15 cellular contexts compared by ENCODE assay signal in genomic region chr12:4223273-4223855, GRCh38.
"Had no signal": no experiment of that assay in that cellular context is flagged by ENCODE, and none has a peak within 500 bp of the region (broad histone marks: within the 10 kb centered on the region; RNA-seq: fewer than 3 reads in every experiment).

No MANE protein-coding gene starts in this region.

- H3K27ac ChIP-seq: thoracic aorta had no signal

- H3K4me3 ChIP-seq: thoracic aorta had no signal

- H3K4me3 Mint-ChIP-seq: brain; dendritic cell treated with granulocyte-macrophage colony-stimulating factor and Interleukin-4, amounts not matched to agents 40 ng/mL and 50 ng/mL, for 4 days; natural killer cell; stimulated activated naive CD8-positive, alpha-beta T cell treated with anti-CD3 and anti-CD28 coated beads, Interleukin-15, amount 100 ng/mL, for 72 hours; T-cell had no signal

- H3K36me3 Mint-ChIP-seq: brain, natural killer cell, T-cell had no signal

- H3K9me3 ChIP-seq: thoracic aorta had no signal

- H3K36me3 ChIP-seq: thoracic aorta had no signal

- H3K27ac Mint-ChIP-seq: activated naive CD4-positive, alpha-beta T cell treated with anti-CD3 and anti-CD28 coated beads, Interleukin-2, amount 50 U/mL, for 72 hours; activated T-helper 2 cell treated with anti-CD3 and anti-CD28 coated beads, Interferon-gamma antibody, Interleukin-2, Interleukin-4, amounts not matched to agents 10 μg/mL and 5 μg/mL and 100 μg/mL, durations not matched to agents 14 hours and 24 hours and 36 hours; brain; dendritic cell treated with granulocyte-macrophage colony-stimulating factor and Interleukin-4, amounts not matched to agents 40 ng/mL and 50 ng/mL, for 4 days; natural killer cell; stimulated activated naive CD8-positive, alpha-beta T cell treated with anti-CD3 and anti-CD28 coated beads, Interleukin-15, amount 100 ng/mL, for 72 hours; T-cell had no signal

- H3K9me3 Mint-ChIP-seq: activated T-helper 2 cell treated with anti-CD3 and anti-CD28 coated beads, Interferon-gamma antibody, Interleukin-2, Interleukin-4, amounts not matched to agents 10 μg/mL and 5 μg/mL and 100 μg/mL, durations not matched to agents 14 hours and 24 hours and 36 hours; dendritic cell treated with granulocyte-macrophage colony-stimulating factor and Interleukin-4, amounts not matched to agents 40 ng/mL and 50 ng/mL, for 4 days; natural killer cell; stimulated activated naive CD8-positive, alpha-beta T cell treated with anti-CD3 and anti-CD28 coated beads, Interleukin-15, amount 100 ng/mL, for 72 hours; T-cell had no signal

- ATAC-seq: activated naive CD4-positive, alpha-beta T cell treated with anti-CD3 and anti-CD28 coated beads, Interleukin-2, amount 50 U/mL, for 72 hours; natural killer cell; stimulated activated naive CD8-positive, alpha-beta T cell treated with anti-CD3 and anti-CD28 coated beads, Interleukin-15, amount 100 ng/mL, for 72 hours; T-cell had no signal

- DNase-seq: activated CD4-positive, alpha-beta T cell treated with anti-CD3 and anti-CD28 coated beads for 48 hours; amniotic stem cell; hippocampal formation; natural killer cell; stimulated activated CD4-positive, alpha-beta T cell treated with anti-CD3 and anti-CD28 coated beads, Interleukin-2, amount 100 ng/mL, for 48 hours; stimulated activated CD8-positive, alpha-beta memory T cell treated with anti-CD3 and anti-CD28 coated beads, Interleukin-4, amount 100 ng/mL, for 48 hours; stimulated activated naive CD8-positive, alpha-beta T cell treated with anti-CD3 and anti-CD28 coated beads, Interleukin-15, amount 100 ng/mL, for 72 hours; T-cell; T1000 had no signal

- FAIRE-seq: urothelium cell line had no signal

- H3K27me3 Mint-ChIP-seq: brain had no signal

- H3K4me1 Mint-ChIP-seq: brain had no signal
